1 cellular context compared by ENCODE assay signal in genomic region chr10:111037868-111038267, GRCh38.
TF ChIP-seq lines count a peak whose summit lies in the region.

No MANE protein-coding gene starts in this region.

TF ChIP-seq in SK-N-SH treated with all-trans-retinoic acid at 6 μM for 48 hours, 23 proteins besides CTCF, POLR2A, EP300 and RAD21 (continued from another document):
- TF ChIP-seq, protein P1, sequence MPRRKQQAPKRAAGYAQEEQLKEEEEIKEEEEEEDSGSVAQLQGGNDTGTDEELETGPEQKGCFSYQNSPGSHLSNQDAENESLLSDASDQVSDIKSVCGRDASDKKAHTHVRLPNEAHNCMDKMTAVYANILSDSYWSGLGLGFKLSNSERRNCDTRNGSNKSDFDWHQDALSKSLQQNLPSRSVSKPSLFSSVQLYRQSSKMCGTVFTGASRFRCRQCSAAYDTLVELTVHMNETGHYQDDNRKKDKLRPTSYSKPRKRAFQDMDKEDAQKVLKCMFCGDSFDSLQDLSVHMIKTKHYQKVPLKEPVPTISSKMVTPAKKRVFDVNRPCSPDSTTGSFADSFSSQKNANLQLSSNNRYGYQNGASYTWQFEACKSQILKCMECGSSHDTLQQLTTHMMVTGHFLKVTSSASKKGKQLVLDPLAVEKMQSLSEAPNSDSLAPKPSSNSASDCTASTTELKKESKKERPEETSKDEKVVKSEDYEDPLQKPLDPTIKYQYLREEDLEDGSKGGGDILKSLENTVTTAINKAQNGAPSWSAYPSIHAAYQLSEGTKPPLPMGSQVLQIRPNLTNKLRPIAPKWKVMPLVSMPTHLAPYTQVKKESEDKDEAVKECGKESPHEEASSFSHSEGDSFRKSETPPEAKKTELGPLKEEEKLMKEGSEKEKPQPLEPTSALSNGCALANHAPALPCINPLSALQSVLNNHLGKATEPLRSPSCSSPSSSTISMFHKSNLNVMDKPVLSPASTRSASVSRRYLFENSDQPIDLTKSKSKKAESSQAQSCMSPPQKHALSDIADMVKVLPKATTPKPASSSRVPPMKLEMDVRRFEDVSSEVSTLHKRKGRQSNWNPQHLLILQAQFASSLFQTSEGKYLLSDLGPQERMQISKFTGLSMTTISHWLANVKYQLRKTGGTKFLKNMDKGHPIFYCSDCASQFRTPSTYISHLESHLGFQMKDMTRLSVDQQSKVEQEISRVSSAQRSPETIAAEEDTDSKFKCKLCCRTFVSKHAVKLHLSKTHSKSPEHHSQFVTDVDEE (CRISPR knock-in tag; IDR thresholded peaks at IDR 0.05) = no peak
- TF ChIP-seq CSRNP3 (CRISPR knock-in tag; IDR thresholded peaks at IDR 0.05) (no peak), ESRRG (CRISPR knock-in tag; IDR thresholded peaks at IDR 0.05) (no peak), OSR1 (CRISPR knock-in tag; IDR thresholded peaks at IDR 0.05) (no peak), ZC3H10 (CRISPR knock-in tag; IDR thresholded peaks at IDR 0.05) (no peak), ZNF70 (CRISPR knock-in tag; IDR thresholded peaks at IDR 0.05) (no peak), PPARA (CRISPR knock-in tag; IDR thresholded peaks at IDR 0.05; ENCODE audit: borderline replicate concordance) (no peak)
TF ChIP-seq in SK-N-SH treated with all-trans-retinoic acid at 6 μM for 48 hours: peak in this region for 0.
